Comparison of ENCODE assay signal across 28 cellular contexts in genomic region chr7:26469188-26469587, GRCh38.
"Had no signal": no experiment of that assay in that cellular context is flagged by ENCODE, and none has a peak within 500 bp of the region (broad histone marks: within the 10 kb centered on the region; RNA-seq: fewer than 3 reads in every experiment).

No MANE protein-coding gene starts in this region.

- H3K4me1 ChIP-seq: stomach, suprapubic skin, testis, thyroid gland, tibial nerve, transverse colon, upper lobe of left lung, upper lobe of right lung, uterus, vagina had no signal

- H3K4me3 ChIP-seq: stomach, suprapubic skin, testis, thoracic aorta, thyroid gland, tibial artery, tibial nerve, transverse colon, upper lobe of left lung, upper lobe of right lung, uterus, vagina had no signal

- H3K27ac Mint-ChIP-seq: stimulated activated effector memory CD8-positive, alpha-beta T cell treated with anti-CD3 and anti-CD28 coated beads, Interleukin-12 subunit alpha, Interleukin-12 subunit beta, amount 100 ng/mL, for 72 hours; stimulated activated memory B cell treated with anti-CD40 and anti-IgM and Interleukin-4, amounts not matched to agents 10 μg/mL and 1 μg/mL and 100 μg/mL, for 72 hours; stimulated activated naive B cell treated with anti-CD40 and anti-IgM and Interleukin-4, amounts not matched to agents 10 μg/mL and 1 μg/mL and 100 μg/mL, for 72 hours; stimulated activated naive CD8-positive, alpha-beta T cell treated with anti-CD3 and anti-CD28 coated beads, Interleukin-15, amount 100 ng/mL, for 72 hours; stimulated activated naive CD8-positive, alpha-beta T cell treated with anti-CD3 and anti-CD28 coated beads, Interleukin-15, Interleukin-2, amounts not matched to agents 100 ng/mL and 50 ng/mL, for 24 hours; type B pancreatic cell had no signal

- DNase-seq: stimulated activated CD4-positive, alpha-beta T cell treated with anti-CD3 and anti-CD28 coated beads, Interleukin-2, amount 100 ng/mL, for 48 hours; stimulated activated CD4-positive, alpha-beta T cell treated with anti-CD3 and anti-CD28 coated beads, Interleukin-4, amount 100 ng/mL, for 1 hour; stimulated activated CD4-positive, alpha-beta T cell treated with anti-CD3 and anti-CD28 coated beads, Interleukin-4, amount 100 ng/mL, for 24 hours; stimulated activated CD4-positive, alpha-beta T cell treated with anti-CD3 and anti-CD28 coated beads, Interleukin-4, amount 100 ng/mL, for 4 hours; stimulated activated CD8-positive, alpha-beta memory T cell treated with anti-CD3 and anti-CD28 coated beads, Interleukin-4, amount 100 ng/mL, for 48 hours; stimulated activated naive B cell treated with anti-CD40 and anti-IgM and Interleukin-4, amounts not matched to agents 10 μg/mL and 1 μg/mL and 100 μg/mL, for 72 hours; stimulated activated naive CD4-positive, alpha-beta T cell; stimulated activated naive CD4-positive, alpha-beta T cell treated with Interleukin-2 at 50 U/mL for 16 hours; stimulated activated naive CD8-positive, alpha-beta T cell treated with anti-CD3 and anti-CD28 coated beads, Interleukin-15, amount 100 ng/mL, for 72 hours; stimulated activated naive CD8-positive, alpha-beta T cell treated with anti-CD3 and anti-CD28 coated beads, Interleukin-15, Interleukin-2, amounts not matched to agents 100 U/mL and 50 U/mL, for 24 hours; stomach; substantia nigra; testis; thyroid gland; tibial artery; transverse colon; trophoblast cell; upper lobe of right lung; uterus had no signal

- H3K4me3 Mint-ChIP-seq: stimulated activated effector memory CD8-positive, alpha-beta T cell treated with anti-CD3 and anti-CD28 coated beads, Interleukin-12 subunit alpha, Interleukin-12 subunit beta, amount 100 ng/mL, for 72 hours; stimulated activated memory B cell treated with anti-CD40 and anti-IgM and Interleukin-4, amounts not matched to agents 10 μg/mL and 1 μg/mL and 100 μg/mL, for 72 hours; stimulated activated naive B cell treated with anti-CD40 and anti-IgM and Interleukin-4, amounts not matched to agents 10 μg/mL and 1 μg/mL and 100 μg/mL, for 72 hours; stimulated activated naive CD8-positive, alpha-beta T cell treated with anti-CD3 and anti-CD28 coated beads, Interleukin-15, amount 100 ng/mL, for 72 hours; stimulated activated naive CD8-positive, alpha-beta T cell treated with anti-CD3 and anti-CD28 coated beads, Interleukin-15, Interleukin-2, amounts not matched to agents 100 ng/mL and 50 ng/mL, for 24 hours; type B pancreatic cell had no signal

- ATAC-seq: stimulated activated effector memory CD8-positive, alpha-beta T cell treated with anti-CD3 and anti-CD28 coated beads, Interleukin-12 subunit alpha, Interleukin-12 subunit beta, amount 100 ng/mL, for 72 hours; stimulated activated memory B cell treated with anti-CD40 and anti-IgM and Interleukin-4, amounts not matched to agents 10 μg/mL and 1 μg/mL and 100 μg/mL, for 72 hours; stimulated activated naive B cell treated with anti-CD40 and anti-IgM and Interleukin-4, amounts not matched to agents 10 μg/mL and 1 μg/mL and 100 μg/mL, for 72 hours; stimulated activated naive CD8-positive, alpha-beta T cell treated with anti-CD3 and anti-CD28 coated beads, Interleukin-15, amount 100 ng/mL, for 72 hours; stimulated activated naive CD8-positive, alpha-beta T cell treated with anti-CD3 and anti-CD28 coated beads, Interleukin-15, Interleukin-2, amounts not matched to agents 100 U/mL and 50 U/mL, for 24 hours; upper lobe of right lung had no signal

- H3K27ac ChIP-seq: stomach, suprapubic skin, testis, thoracic aorta, thyroid gland, tibial artery, tibial nerve, transverse colon, upper lobe of left lung, upper lobe of right lung, uterus, vagina had no signal

- H3K4me1 Mint-ChIP-seq: stimulated activated effector memory CD8-positive, alpha-beta T cell treated with anti-CD3 and anti-CD28 coated beads, Interleukin-12 subunit alpha, Interleukin-12 subunit beta, amount 100 ng/mL, for 72 hours; stimulated activated memory B cell treated with anti-CD40 and anti-IgM and Interleukin-4, amounts not matched to agents 10 μg/mL and 1 μg/mL and 100 μg/mL, for 72 hours; stimulated activated naive B cell treated with anti-CD40 and anti-IgM and Interleukin-4, amounts not matched to agents 10 μg/mL and 1 μg/mL and 100 μg/mL, for 72 hours; stimulated activated naive CD8-positive, alpha-beta T cell treated with anti-CD3 and anti-CD28 coated beads, Interleukin-15, amount 100 ng/mL, for 72 hours had no signal

- H3K9me3 Mint-ChIP-seq: stimulated activated effector memory CD8-positive, alpha-beta T cell treated with anti-CD3 and anti-CD28 coated beads, Interleukin-12 subunit alpha, Interleukin-12 subunit beta, amount 100 ng/mL, for 72 hours; stimulated activated memory B cell treated with anti-CD40 and anti-IgM and Interleukin-4, amounts not matched to agents 10 μg/mL and 1 μg/mL and 100 μg/mL, for 72 hours; stimulated activated naive B cell treated with anti-CD40 and anti-IgM and Interleukin-4, amounts not matched to agents 10 μg/mL and 1 μg/mL and 100 μg/mL, for 72 hours; stimulated activated naive CD8-positive, alpha-beta T cell treated with anti-CD3 and anti-CD28 coated beads, Interleukin-15, amount 100 ng/mL, for 72 hours; stimulated activated naive CD8-positive, alpha-beta T cell treated with anti-CD3 and anti-CD28 coated beads, Interleukin-15, Interleukin-2, amounts not matched to agents 100 ng/mL and 50 ng/mL, for 24 hours; type B pancreatic cell had no signal

- H3K36me3 ChIP-seq: stomach, suprapubic skin, thoracic aorta, thyroid gland, tibial artery, tibial nerve, transverse colon, upper lobe of left lung, upper lobe of right lung, uterus, vagina had no signal

- H3K9me3 ChIP-seq: stomach, suprapubic skin, testis, thoracic aorta, thyroid gland, tibial artery, tibial nerve, transverse colon, upper lobe of left lung, upper lobe of right lung, uterus, vagina had no signal

- H3K27me3 ChIP-seq: stomach, suprapubic skin, testis, thyroid gland, tibial artery, tibial nerve, transverse colon, upper lobe of left lung, upper lobe of right lung, uterus, vagina had no signal

- H3K36me3 Mint-ChIP-seq: stimulated activated effector memory CD8-positive, alpha-beta T cell treated with anti-CD3 and anti-CD28 coated beads, Interleukin-12 subunit alpha, Interleukin-12 subunit beta, amount 100 ng/mL, for 72 hours; stimulated activated memory B cell treated with anti-CD40 and anti-IgM and Interleukin-4, amounts not matched to agents 10 μg/mL and 1 μg/mL and 100 μg/mL, for 72 hours; stimulated activated naive B cell treated with anti-CD40 and anti-IgM and Interleukin-4, amounts not matched to agents 10 μg/mL and 1 μg/mL and 100 μg/mL, for 72 hours; type B pancreatic cell had no signal
